ENCODE assay signal across 16 cellular contexts in genomic region chr22:36590441-36591056, GRCh38.
"Had no signal": no experiment of that assay in that cellular context is flagged by ENCODE, and none has a peak within 500 bp of the region (broad histone marks: within the 10 kb centered on the region; RNA-seq: fewer than 3 reads in every experiment).

No MANE protein-coding gene starts in this region.

- H3K4me3 Mint-ChIP-seq: dendritic cell treated with granulocyte-macrophage colony-stimulating factor and Interleukin-4, amounts not matched to agents 40 ng/mL and 50 ng/mL, for 4 days; effector memory CD8-positive, alpha-beta T cell; naive thymus-derived CD4-positive, alpha-beta T cell; nephron progenitor cell had no signal

- H3K4me1 Mint-ChIP-seq: naive thymus-derived CD4-positive, alpha-beta T cell had no signal

- FAIRE-seq: colon, islet of Langerhans had no signal

- H3K9me3 Mint-ChIP-seq: dendritic cell treated with granulocyte-macrophage colony-stimulating factor and Interleukin-4, amounts not matched to agents 40 ng/mL and 50 ng/mL, for 4 days; effector memory CD8-positive, alpha-beta T cell; nephron progenitor cell had no signal

- DNase-seq: cerebellar nuclear complex; effector memory CD8-positive, alpha-beta T cell; esophagus squamous epithelium; heart left ventricle; hippocampal formation; mammary epithelial cell; naive thymus-derived CD4-positive, alpha-beta T cell; nephron progenitor cell; psoas muscle; stimulated activated naive CD4-positive, alpha-beta T cell treated with Interleukin-2 at 50 U/mL for 16 hours; trophoblast cell had no signal

- H3K27ac Mint-ChIP-seq: dendritic cell treated with granulocyte-macrophage colony-stimulating factor and Interleukin-4, amounts not matched to agents 40 ng/mL and 50 ng/mL, for 4 days; effector memory CD8-positive, alpha-beta T cell; naive thymus-derived CD4-positive, alpha-beta T cell; nephron progenitor cell had no signal

- ATAC-seq: effector memory CD8-positive, alpha-beta T cell; heart left ventricle; left lobe of liver; naive thymus-derived CD4-positive, alpha-beta T cell; psoas muscle; sciatic nerve had no signal
